In the genomic region with DNA sequence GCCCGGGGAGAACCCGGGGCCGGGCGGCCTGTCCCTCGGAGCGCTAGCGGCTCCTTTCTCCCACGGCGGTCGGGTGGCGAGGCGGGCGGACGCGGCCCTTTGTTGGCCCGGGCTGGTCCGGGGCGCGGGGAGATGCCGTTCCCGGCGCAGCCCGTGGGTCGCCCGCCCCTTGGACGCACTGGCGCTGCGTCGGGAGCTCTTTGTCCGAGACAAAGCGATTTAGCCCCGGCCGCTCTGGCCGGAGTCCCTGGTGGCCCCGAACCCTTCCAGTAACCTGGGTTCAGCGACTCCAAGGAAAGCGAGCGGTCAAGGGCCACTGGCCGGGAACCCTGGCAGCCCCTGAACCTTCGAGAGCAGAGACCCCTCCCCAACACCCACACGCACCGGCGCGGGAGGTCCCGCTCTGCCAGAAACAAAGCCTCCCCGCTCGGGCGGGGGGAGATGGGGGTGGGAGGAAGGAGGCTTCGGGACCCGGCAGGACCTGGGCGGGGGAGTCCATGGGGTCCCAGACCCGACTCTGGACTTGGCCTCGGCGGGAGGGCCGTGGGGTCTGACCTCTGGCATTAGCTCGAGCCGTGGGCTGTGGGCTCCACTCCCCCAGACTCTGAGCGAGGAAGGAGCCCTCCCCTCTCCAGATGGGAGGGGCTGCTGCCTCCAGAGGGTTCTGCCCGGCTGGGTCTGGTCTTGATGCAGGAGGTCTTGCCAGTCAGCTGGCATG, we compare ENCODE assay signal across 2 cellular contexts.
TF ChIP-seq lines count a peak whose summit lies in the region.

No MANE protein-coding gene starts in this region.

TF ChIP-seq in HCT116, 20 proteins besides CTCF, POLR2A, EP300 and RAD21 (continued from another document):
- no peak for TF ChIP-seq EZH2phosphoT487 (IDR thresholded peaks at IDR 0.05; ENCODE audit: borderline replicate concordance)
- no peak for TF ChIP-seq CEBPB (IDR thresholded peaks at IDR 0.05; ENCODE audit: low read depth)
- TF ChIP-seq, protein P1, sequence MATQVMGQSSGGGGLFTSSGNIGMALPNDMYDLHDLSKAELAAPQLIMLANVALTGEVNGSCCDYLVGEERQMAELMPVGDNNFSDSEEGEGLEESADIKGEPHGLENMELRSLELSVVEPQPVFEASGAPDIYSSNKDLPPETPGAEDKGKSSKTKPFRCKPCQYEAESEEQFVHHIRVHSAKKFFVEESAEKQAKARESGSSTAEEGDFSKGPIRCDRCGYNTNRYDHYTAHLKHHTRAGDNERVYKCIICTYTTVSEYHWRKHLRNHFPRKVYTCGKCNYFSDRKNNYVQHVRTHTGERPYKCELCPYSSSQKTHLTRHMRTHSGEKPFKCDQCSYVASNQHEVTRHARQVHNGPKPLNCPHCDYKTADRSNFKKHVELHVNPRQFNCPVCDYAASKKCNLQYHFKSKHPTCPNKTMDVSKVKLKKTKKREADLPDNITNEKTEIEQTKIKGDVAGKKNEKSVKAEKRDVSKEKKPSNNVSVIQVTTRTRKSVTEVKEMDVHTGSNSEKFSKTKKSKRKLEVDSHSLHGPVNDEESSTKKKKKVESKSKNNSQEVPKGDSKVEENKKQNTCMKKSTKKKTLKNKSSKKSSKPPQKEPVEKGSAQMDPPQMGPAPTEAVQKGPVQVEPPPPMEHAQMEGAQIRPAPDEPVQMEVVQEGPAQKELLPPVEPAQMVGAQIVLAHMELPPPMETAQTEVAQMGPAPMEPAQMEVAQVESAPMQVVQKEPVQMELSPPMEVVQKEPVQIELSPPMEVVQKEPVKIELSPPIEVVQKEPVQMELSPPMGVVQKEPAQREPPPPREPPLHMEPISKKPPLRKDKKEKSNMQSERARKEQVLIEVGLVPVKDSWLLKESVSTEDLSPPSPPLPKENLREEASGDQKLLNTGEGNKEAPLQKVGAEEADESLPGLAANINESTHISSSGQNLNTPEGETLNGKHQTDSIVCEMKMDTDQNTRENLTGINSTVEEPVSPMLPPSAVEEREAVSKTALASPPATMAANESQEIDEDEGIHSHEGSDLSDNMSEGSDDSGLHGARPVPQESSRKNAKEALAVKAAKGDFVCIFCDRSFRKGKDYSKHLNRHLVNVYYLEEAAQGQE (IDR thresholded peaks at IDR 0.05; ENCODE audit: low read depth), result no peak
- no peak for TF ChIP-seq ZNF274 (IDR thresholded peaks at IDR 0.05; ENCODE audit: low read depth, low read length)
- TF ChIP-seq SIN3A (IDR thresholded peaks at IDR 0.05; ENCODE audit: low read depth), result no peak
- no peak for TF ChIP-seq CBX3 (IDR thresholded peaks at IDR 0.05; ENCODE audit: low read depth)
- TF ChIP-seq EZH2 (IDR thresholded peaks at IDR 0.05), result no peak
- no peak for TF ChIP-seq ELF1 (IDR thresholded peaks at IDR 0.05; ENCODE audit: borderline replicate concordance, low read depth)
- TF ChIP-seq, protein P2, sequence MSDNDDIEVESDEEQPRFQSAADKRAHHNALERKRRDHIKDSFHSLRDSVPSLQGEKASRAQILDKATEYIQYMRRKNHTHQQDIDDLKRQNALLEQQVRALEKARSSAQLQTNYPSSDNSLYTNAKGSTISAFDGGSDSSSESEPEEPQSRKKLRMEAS (IDR thresholded peaks at IDR 0.05), result no peak
- TF ChIP-seq JUND (IDR thresholded peaks at IDR 0.05), result no peak
- TF ChIP-seq SRF (IDR thresholded peaks at IDR 0.05; ENCODE audit: low read depth), result no peak
- no peak for TF ChIP-seq FOSL1 (IDR thresholded peaks at IDR 0.05; ENCODE audit: low read depth)
- no peak for TF ChIP-seq TCF7L2 (IDR thresholded peaks at IDR 0.05; ENCODE audit: borderline replicate concordance, extremely low read depth, insufficient read depth, insufficient read length)

TF ChIP-seq in WTC11, 78 proteins besides CTCF, POLR2A, EP300 and RAD21 (continued from another document):
- no peak for TF ChIP-seq ETV6 (CRISPR knock-in tag; IDR thresholded peaks at IDR 0.05)
- TF ChIP-seq, protein P3, sequence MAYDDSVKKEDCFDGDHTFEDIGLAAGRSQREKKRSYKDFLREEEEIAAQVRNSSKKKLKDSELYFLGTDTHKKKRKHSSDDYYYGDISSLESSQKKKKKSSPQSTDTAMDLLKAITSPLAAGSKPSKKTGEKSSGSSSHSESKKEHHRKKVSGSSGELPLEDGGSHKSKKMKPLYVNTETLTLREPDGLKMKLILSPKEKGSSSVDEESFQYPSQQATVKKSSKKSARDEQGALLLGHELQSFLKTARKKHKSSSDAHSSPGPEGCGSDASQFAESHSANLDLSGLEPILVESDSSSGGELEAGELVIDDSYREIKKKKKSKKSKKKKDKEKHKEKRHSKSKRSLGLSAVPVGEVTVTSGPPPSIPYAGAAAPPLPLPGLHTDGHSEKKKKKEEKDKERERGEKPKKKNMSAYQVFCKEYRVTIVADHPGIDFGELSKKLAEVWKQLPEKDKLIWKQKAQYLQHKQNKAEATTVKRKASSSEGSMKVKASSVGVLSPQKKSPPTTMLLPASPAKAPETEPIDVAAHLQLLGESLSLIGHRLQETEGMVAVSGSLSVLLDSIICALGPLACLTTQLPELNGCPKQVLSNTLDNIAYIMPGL (CRISPR knock-in tag; IDR thresholded peaks at IDR 0.05), result no peak
- no peak for TF ChIP-seq ZNF416 (CRISPR knock-in tag; IDR thresholded peaks at IDR 0.05)
- TF ChIP-seq, protein P4, sequence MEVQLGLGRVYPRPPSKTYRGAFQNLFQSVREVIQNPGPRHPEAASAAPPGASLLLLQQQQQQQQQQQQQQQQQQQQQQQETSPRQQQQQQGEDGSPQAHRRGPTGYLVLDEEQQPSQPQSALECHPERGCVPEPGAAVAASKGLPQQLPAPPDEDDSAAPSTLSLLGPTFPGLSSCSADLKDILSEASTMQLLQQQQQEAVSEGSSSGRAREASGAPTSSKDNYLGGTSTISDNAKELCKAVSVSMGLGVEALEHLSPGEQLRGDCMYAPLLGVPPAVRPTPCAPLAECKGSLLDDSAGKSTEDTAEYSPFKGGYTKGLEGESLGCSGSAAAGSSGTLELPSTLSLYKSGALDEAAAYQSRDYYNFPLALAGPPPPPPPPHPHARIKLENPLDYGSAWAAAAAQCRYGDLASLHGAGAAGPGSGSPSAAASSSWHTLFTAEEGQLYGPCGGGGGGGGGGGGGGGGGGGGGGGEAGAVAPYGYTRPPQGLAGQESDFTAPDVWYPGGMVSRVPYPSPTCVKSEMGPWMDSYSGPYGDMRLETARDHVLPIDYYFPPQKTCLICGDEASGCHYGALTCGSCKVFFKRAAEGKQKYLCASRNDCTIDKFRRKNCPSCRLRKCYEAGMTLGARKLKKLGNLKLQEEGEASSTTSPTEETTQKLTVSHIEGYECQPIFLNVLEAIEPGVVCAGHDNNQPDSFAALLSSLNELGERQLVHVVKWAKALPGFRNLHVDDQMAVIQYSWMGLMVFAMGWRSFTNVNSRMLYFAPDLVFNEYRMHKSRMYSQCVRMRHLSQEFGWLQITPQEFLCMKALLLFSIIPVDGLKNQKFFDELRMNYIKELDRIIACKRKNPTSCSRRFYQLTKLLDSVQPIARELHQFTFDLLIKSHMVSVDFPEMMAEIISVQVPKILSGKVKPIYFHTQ (CRISPR knock-in tag; IDR thresholded peaks at IDR 0.05), result no peak
- TF ChIP-seq NR3C1 (CRISPR knock-in tag; conservative IDR thresholded peaks at IDR 0.05; ENCODE audit: low read depth), result no peak
- TF ChIP-seq, protein P5, sequence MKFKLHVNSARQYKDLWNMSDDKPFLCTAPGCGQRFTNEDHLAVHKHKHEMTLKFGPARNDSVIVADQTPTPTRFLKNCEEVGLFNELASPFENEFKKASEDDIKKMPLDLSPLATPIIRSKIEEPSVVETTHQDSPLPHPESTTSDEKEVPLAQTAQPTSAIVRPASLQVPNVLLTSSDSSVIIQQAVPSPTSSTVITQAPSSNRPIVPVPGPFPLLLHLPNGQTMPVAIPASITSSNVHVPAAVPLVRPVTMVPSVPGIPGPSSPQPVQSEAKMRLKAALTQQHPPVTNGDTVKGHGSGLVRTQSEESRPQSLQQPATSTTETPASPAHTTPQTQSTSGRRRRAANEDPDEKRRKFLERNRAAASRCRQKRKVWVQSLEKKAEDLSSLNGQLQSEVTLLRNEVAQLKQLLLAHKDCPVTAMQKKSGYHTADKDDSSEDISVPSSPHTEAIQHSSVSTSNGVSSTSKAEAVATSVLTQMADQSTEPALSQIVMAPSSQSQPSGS (CRISPR knock-in tag; IDR thresholded peaks at IDR 0.05; ENCODE audit: borderline replicate concordance, low read depth), result no peak
- no peak for TF ChIP-seq TCF7 (CRISPR knock-in tag; IDR thresholded peaks at IDR 0.05; ENCODE audit: low read depth)
- TF ChIP-seq IRF2 (CRISPR knock-in tag; IDR thresholded peaks at IDR 0.05; ENCODE audit: borderline replicate concordance, low read depth), result no peak
